In the genomic region with DNA sequence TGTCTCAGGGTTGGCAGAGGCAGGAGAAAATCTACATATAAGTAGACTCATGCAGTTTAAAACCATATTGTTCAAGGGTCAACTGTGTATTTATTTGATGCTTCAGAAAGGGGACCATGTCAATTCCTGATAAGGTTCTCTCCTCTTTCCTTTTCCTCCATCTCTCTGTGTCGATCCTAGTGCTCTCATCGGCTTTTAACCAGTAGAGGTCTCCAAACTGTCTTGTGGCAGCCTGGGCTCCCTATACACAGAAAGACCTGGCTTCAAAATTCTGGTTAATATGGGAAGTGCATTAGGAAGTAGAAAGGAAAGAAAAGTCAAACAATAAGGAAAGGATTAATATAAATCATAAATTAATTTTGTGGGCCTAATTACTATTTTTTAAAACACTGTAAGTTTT, we compare ENCODE assay signal across 10 cellular contexts.
DNase-seq lines count a peak whose midpoint lies in the region; ATAC-seq, FAIRE-seq and TF ChIP-seq lines count a peak whose summit lies in the region.
"Had no signal": no experiment of that assay in that cellular context is flagged by ENCODE, and none has a peak within 500 bp of the region (broad histone marks: within the 10 kb centered on the region; RNA-seq: fewer than 3 reads in every experiment).

No MANE protein-coding gene starts in this region.

- H3K4me2 ChIP-seq in K562 (ENCODE audit: insufficient read depth, low read length): no peak overlapping the region

- H3K9me3 Mint-ChIP-seq in activated naive CD4-positive, alpha-beta T cell treated with anti-CD3 and anti-CD28 coated beads for 36 hours: no peaks in the 10 kb centered on the region

- POLR2A ChIA-PET in K562 (lab: Yijun Ruan, JAX): interaction anchor here (0.7 kb wide), 1 partner anchor 9 kb away, joined by 3 read pairs; no protein-coding TSS in a partner anchor

- CTCF ChIA-PET in K562 (lab: Yijun Ruan, JAX; ENCODE audit: low intra/inter-chr PET ratio): no interaction called here
- CTCF ChIA-PET in activated naive CD4-positive, alpha-beta T cell treated with anti-CD3 and anti-CD28 coated beads for 36 hours (lab: Charles Lee): no interaction called here

- H3K27me3 Mint-ChIP-seq in activated naive CD4-positive, alpha-beta T cell treated with anti-CD3 and anti-CD28 coated beads for 36 hours (ENCODE audit: low read depth): peaks cover 4% of the 10 kb centered on the region
- H3K27me3 Mint-ChIP-seq: dendritic cell treated with granulocyte-macrophage colony-stimulating factor and Interleukin-4, amounts not matched to agents 40 ng/mL and 50 ng/mL, for 4 days had no signal

- H4K20me1 ChIP-seq in K562 (replicated peaks; ENCODE audit: control insufficient read depth, insufficient read depth, low read length): no peaks in the 10 kb centered on the region

- H2AFZ ChIP-seq in K562 (ENCODE audit: low read depth, low read length): no peak overlapping the region

- no peaks in the 10 kb centered on the region for H3K4me1 ChIP-seq in K562 (replicated peaks in 1 of 2; ENCODE audit: control insufficient read depth in 2 of 2, insufficient read depth in 2 of 2, low read length in 2 of 2)

- no peak overlapping the region for H3K4me3 Mint-ChIP-seq in activated naive CD4-positive, alpha-beta T cell treated with anti-CD3 and anti-CD28 coated beads for 36 hours
- H3K4me3 Mint-ChIP-seq: dendritic cell treated with granulocyte-macrophage colony-stimulating factor and Interleukin-4, amounts not matched to agents 40 ng/mL and 50 ng/mL, for 4 days had no signal

- peak; percentile 35 for FAIRE-seq in K562 (lab: Jason Lieb, UNC)

- H3K36me3 ChIP-seq in K562 (ENCODE audit: control insufficient read depth, insufficient read depth, low read length): no peaks in the 10 kb centered on the region

- H3K4me1 Mint-ChIP-seq in activated naive CD4-positive, alpha-beta T cell treated with anti-CD3 and anti-CD28 coated beads for 36 hours (ENCODE audit: low read depth): no peaks in the 10 kb centered on the region

- H3K9me1 ChIP-seq in K562 (ENCODE audit: control insufficient read depth, insufficient read depth, low read length): no peaks in the 10 kb centered on the region

- in situ Hi-C loops in K562 (cut with MboI): no loop called here

- intact Hi-C loops in K562 (cut with micrococcal nuclease): no loop called here
- intact Hi-C loops in activated naive CD4-positive, alpha-beta T cell treated with anti-CD3 and anti-CD28 coated beads for 36 hours (cut with micrococcal nuclease): no loop called here

- H3K27me3 ChIP-seq in K562 (ENCODE audit: control insufficient read depth in 2 of 2, insufficient read depth in 2 of 2, low read length in 2 of 2): 0 out of 5 replicates have a peak, but pooled peaks cover 0 to 6% of the 10 kb centered on the region in 2 experiments

- WGBS in K562 (ENCODE audit: insufficient coverage, low coverage, missing lambda C conversion rate): 0% methylated on average over 2 of the region's 2 CpGs

- TF ChIP-seq POLR2A in K562 (conservative IDR thresholded peaks at IDR 0.05): no peak

- no TSS peak for BruUV-seq in K562 (replicated peaks; lab: Mats Ljungman, UMichigan)

- TF ChIP-seq CTCF in K562 (IDR thresholded peaks at IDR 0.05 in 2 of 3, conservative IDR thresholded peaks at IDR 0.05 in 1 of 3; ENCODE audit: insufficient read depth in 2 of 3, low read depth in 1 of 3, low read length in 3 of 3): peak; percentile 48 to 57 (median 50)

- peak in 1 of 2 experiments; percentile 31; a peak in 1 of 4 replicates for TF ChIP-seq RAD21 in K562 (CRISPR knock-in tag; conservative IDR thresholded peaks at IDR 0.05 in 1 of 2, IDR thresholded peaks at IDR 0.05 in 1 of 2)

- H3K4me3 ChIP-seq in K562: no peak overlapping the region

- DNase-seq in ELF-1 (ENCODE audit: low read depth, low spot score) (peak; percentile 27), LoVo (ENCODE audit: low spot score) (peak; percentile 36), K562 (ENCODE audit: extremely low read depth in 1 of 4, low spot score in 3 of 4) (peak in 3 of 4 experiments; percentile 21 to 35 (median 32)), midbrain (lab: John Stamatoyannopoulos, UW) (peak; percentile 30), activated gamma-delta T cell treated with Interleukin-2 at 50 U/mL for 16 hours (no peak)
- DNase-seq in activated naive CD4-positive, alpha-beta T cell treated with anti-CD3 and anti-CD28 coated beads for 36 hours: no peak
- DNase-seq: stimulated activated naive CD4-positive, alpha-beta T cell treated with Interleukin-2 at 50 U/mL for 16 hours had no signal

- no peak overlapping the region for H3K27ac ChIP-seq in K562 (ENCODE audit: extremely low read depth, low read depth, low read length)

- H3K79me2 ChIP-seq in K562 (ENCODE audit: control insufficient read depth, insufficient read depth, low read length): no peaks in the 10 kb centered on the region

- no peaks in the 10 kb centered on the region for H3K36me3 Mint-ChIP-seq in activated naive CD4-positive, alpha-beta T cell treated with anti-CD3 and anti-CD28 coated beads for 36 hours (ENCODE audit: low read depth)

- H3K9me3 ChIP-seq in K562 (replicated peaks; ENCODE audit: control insufficient read depth, insufficient read depth, low read depth, low read length): no peaks in the 10 kb centered on the region

- no peak overlapping the region for H3K27ac Mint-ChIP-seq in activated naive CD4-positive, alpha-beta T cell treated with anti-CD3 and anti-CD28 coated beads for 36 hours
- H3K27ac Mint-ChIP-seq: dendritic cell treated with granulocyte-macrophage colony-stimulating factor and Interleukin-4, amounts not matched to agents 40 ng/mL and 50 ng/mL, for 4 days had no signal

- peak; percentile 89 for ATAC-seq in K562
- no peak for ATAC-seq in HG02840 (IDR thresholded peaks at IDR 0.05; ENCODE audit: low FRiP score, unreplicated experiment)
- ATAC-seq in HG03025 (IDR thresholded peaks at IDR 0.05; ENCODE audit: low FRiP score, unreplicated experiment): no peak

- no peak overlapping the region for H3K9ac ChIP-seq in K562 (ENCODE audit: insufficient read depth in 1 of 2, low read depth in 2 of 2, low read length in 2 of 2)

- no peak for TF ChIP-seq EP300 in K562 (IDR thresholded peaks at IDR 0.05; ENCODE audit: low read length)

TF ChIP-seq in K562, 482 proteins besides CTCF, POLR2A, EP300 and RAD21 (continues in another document):
- TF ChIP-seq HDAC8 (tag; IDR thresholded peaks at IDR 0.05) (no peak), ZKSCAN8 (CRISPR knock-in tag; IDR thresholded peaks at IDR 0.05) (no peak), RBM15 (IDR thresholded peaks at IDR 0.05; ENCODE audit: insufficient read depth, low read length) (no peak), ZFPM2 (CRISPR knock-in tag; IDR thresholded peaks at IDR 0.05) (no peak), ZFP1 (CRISPR knock-in tag; IDR thresholded peaks at IDR 0.05) (no peak), KLF16 (IDR thresholded peaks at IDR 0.05) (no peak)
- TF ChIP-seq, protein P1, sequence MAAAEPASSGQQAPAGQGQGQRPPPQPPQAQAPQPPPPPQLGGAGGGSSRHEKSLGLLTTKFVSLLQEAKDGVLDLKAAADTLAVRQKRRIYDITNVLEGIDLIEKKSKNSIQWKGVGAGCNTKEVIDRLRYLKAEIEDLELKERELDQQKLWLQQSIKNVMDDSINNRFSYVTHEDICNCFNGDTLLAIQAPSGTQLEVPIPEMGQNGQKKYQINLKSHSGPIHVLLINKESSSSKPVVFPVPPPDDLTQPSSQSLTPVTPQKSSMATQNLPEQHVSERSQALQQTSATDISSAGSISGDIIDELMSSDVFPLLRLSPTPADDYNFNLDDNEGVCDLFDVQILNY (CRISPR knock-in tag; IDR thresholded peaks at IDR 0.05): no peak
- TF ChIP-seq, protein P2, sequence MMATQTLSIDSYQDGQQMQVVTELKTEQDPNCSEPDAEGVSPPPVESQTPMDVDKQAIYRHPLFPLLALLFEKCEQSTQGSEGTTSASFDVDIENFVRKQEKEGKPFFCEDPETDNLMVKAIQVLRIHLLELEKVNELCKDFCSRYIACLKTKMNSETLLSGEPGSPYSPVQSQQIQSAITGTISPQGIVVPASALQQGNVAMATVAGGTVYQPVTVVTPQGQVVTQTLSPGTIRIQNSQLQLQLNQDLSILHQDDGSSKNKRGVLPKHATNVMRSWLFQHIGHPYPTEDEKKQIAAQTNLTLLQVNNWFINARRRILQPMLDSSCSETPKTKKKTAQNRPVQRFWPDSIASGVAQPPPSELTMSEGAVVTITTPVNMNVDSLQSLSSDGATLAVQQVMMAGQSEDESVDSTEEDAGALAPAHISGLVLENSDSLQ (IDR thresholded peaks at IDR 0.05): no peak
- TF ChIP-seq, protein P3, sequence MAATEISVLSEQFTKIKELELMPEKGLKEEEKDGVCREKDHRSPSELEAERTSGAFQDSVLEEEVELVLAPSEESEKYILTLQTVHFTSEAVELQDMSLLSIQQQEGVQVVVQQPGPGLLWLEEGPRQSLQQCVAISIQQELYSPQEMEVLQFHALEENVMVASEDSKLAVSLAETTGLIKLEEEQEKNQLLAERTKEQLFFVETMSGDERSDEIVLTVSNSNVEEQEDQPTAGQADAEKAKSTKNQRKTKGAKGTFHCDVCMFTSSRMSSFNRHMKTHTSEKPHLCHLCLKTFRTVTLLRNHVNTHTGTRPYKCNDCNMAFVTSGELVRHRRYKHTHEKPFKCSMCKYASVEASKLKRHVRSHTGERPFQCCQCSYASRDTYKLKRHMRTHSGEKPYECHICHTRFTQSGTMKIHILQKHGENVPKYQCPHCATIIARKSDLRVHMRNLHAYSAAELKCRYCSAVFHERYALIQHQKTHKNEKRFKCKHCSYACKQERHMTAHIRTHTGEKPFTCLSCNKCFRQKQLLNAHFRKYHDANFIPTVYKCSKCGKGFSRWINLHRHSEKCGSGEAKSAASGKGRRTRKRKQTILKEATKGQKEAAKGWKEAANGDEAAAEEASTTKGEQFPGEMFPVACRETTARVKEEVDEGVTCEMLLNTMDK (IDR thresholded peaks at IDR 0.05; ENCODE audit: borderline replicate concordance, insufficient read depth, low read depth, low read length, poor library complexity, severe bottlenecking): no peak
- TF ChIP-seq, protein P4, sequence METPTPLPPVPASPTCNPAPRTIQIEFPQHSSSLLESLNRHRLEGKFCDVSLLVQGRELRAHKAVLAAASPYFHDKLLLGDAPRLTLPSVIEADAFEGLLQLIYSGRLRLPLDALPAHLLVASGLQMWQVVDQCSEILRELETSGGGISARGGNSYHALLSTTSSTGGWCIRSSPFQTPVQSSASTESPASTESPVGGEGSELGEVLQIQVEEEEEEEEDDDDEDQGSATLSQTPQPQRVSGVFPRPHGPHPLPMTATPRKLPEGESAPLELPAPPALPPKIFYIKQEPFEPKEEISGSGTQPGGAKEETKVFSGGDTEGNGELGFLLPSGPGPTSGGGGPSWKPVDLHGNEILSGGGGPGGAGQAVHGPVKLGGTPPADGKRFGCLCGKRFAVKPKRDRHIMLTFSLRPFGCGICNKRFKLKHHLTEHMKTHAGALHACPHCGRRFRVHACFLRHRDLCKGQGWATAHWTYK (CRISPR knock-in tag; IDR thresholded peaks at IDR 0.05): no peak

Comparison
In these comparisons a context has a peak if more than half of its experiments do, and no peak if none do; other contexts are left out.
1. DNase-seq: peak in ELF-1 (single experiment), LoVo (single experiment), K562 (3 of 4) and midbrain (single experiment); none in activated gamma-delta T cell treated with Interleukin-2 at 50 U/mL for 16 hours (single experiment) and activated naive CD4-positive, alpha-beta T cell treated with anti-CD3 and anti-CD28 coated beads for 36 hours (single experiment).